ENCODE assay signal across 35 cellular contexts in the genomic region with DNA sequence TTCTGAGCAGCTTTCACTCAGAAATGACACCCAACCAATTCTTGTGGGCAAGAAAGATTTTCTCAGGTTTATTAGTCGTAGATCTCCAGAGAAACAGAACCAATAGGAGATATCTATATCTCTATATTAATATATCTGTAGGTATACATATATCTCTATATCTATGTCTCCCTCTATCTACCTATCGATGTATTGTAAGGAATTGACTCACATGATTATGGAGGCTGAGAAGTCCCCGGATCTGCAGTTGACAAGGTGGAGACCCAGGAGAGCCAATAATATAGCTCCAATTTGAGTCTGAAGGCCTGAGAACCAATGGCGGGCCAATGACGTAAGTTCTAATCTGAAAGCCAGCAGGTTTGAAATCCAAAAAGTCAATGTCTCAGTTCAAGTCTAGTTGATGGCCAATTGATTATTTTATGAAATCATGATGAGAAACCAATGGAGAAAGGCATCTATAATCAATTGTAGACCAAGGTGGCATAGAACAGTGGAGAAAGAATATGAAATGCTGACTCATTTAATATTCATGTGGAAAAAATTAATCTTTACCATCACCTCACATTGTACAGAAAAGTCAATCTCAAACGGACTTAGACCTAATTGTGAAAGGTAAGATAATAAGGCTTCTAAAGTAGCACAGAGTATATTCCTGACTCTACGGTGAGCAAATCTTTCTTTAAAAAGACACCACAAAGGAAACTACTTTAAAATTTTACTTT.
"Had no signal": no experiment of that assay in that cellular context is flagged by ENCODE, and none has a peak within 500 bp of the region (broad histone marks: within the 10 kb centered on the region; RNA-seq: fewer than 3 reads in every experiment).

No MANE protein-coding gene starts in this region.

- H3K36me3 ChIP-seq: breast epithelium, esophagus muscularis mucosa, heart left ventricle, left lung, neural progenitor cell, vagina, WERI-Rb-1 had no signal

- H3K27ac ChIP-seq: breast epithelium, esophagus muscularis mucosa, foreskin keratinocyte, heart left ventricle, left lung, neural progenitor cell, parathyroid adenoma, psoas muscle, vagina, WERI-Rb-1 had no signal

- ATAC-seq: activated CD4-positive, CD25-positive, alpha-beta regulatory T cell treated with anti-CD3 and anti-CD28 coated beads, Interleukin-2, amount 50 U/mL, for 24 hours; activated T-helper 17 cell treated with anti-CD3 and anti-CD28 coated beads, Interleukin-2, amount 50 U/mL, for 72 hours; foreskin keratinocyte; heart left ventricle; left lung; natural killer cell; psoas muscle; stimulated activated memory B cell treated with anti-CD40 and anti-IgM and Interleukin-4, amounts not matched to agents 10 μg/mL and 1 μg/mL and 100 μg/mL, for 72 hours; stimulated activated naive CD8-positive, alpha-beta T cell treated with anti-CD3 and anti-CD28 coated beads, Interleukin-15, amount 100 ng/mL, for 72 hours had no signal

- H3K79me2 ChIP-seq: parathyroid adenoma had no signal

- H3K9me3 ChIP-seq: psoas muscle, vagina had no signal

- H3K4me1 Mint-ChIP-seq: activated CD4-positive, alpha-beta memory T cell treated with anti-CD3 and anti-CD28 coated beads, Interleukin-2, amount 10 ng/mL, durations not matched to agents 7 days and 5 days; activated naive CD4-positive, alpha-beta T cell treated with anti-CD3 and anti-CD28 coated beads, Interleukin-2, amount 50 U/mL, for 24 hours; activated T-helper 17 cell treated with anti-CD3 and anti-CD28 coated beads, Interleukin-2, amount 50 U/mL, for 72 hours; natural killer cell; stimulated activated memory B cell treated with anti-CD40 and anti-IgM and Interleukin-4, amounts not matched to agents 10 μg/mL and 1 μg/mL and 100 μg/mL, for 72 hours; stimulated activated naive CD8-positive, alpha-beta T cell treated with anti-CD3 and anti-CD28 coated beads, Interleukin-15, amount 100 ng/mL, for 72 hours had no signal

- H3K27ac Mint-ChIP-seq: activated CD4-positive, alpha-beta memory T cell treated with anti-CD3 and anti-CD28 coated beads, Interleukin-2, amount 10 ng/mL, durations not matched to agents 7 days and 5 days; activated naive CD4-positive, alpha-beta T cell treated with anti-CD3 and anti-CD28 coated beads, Interleukin-2, amount 50 U/mL, for 24 hours; activated T-cell treated with anti-CD3 and anti-CD28 coated beads, Interleukin-2, amount 50 U/mL, for 24 hours; activated T-helper 17 cell treated with anti-CD3 and anti-CD28 coated beads, Interleukin-2, amount 50 U/mL, for 72 hours; natural killer cell; neural progenitor cell; stimulated activated memory B cell treated with anti-CD40 and anti-IgM and Interleukin-4, amounts not matched to agents 10 μg/mL and 1 μg/mL and 100 μg/mL, for 72 hours; stimulated activated naive CD8-positive, alpha-beta T cell treated with anti-CD3 and anti-CD28 coated beads, Interleukin-15, amount 100 ng/mL, for 72 hours; type B pancreatic cell had no signal

- H3K4me3 ChIP-seq: breast epithelium, esophagus muscularis mucosa, heart left ventricle, left lung, lung, neural progenitor cell, psoas muscle, smooth muscle cell, vagina had no signal

- H3K4me1 ChIP-seq: breast epithelium, esophagus muscularis mucosa, foreskin keratinocyte, heart left ventricle, left lung, neural progenitor cell, psoas muscle, vagina had no signal

- H3K36me3 Mint-ChIP-seq: natural killer cell; neural progenitor cell; stimulated activated memory B cell treated with anti-CD40 and anti-IgM and Interleukin-4, amounts not matched to agents 10 μg/mL and 1 μg/mL and 100 μg/mL, for 72 hours; type B pancreatic cell had no signal

- H3K9me3 Mint-ChIP-seq: activated CD4-positive, alpha-beta memory T cell treated with anti-CD3 and anti-CD28 coated beads, Interleukin-2, amount 10 ng/mL, durations not matched to agents 7 days and 5 days; activated naive CD4-positive, alpha-beta T cell treated with anti-CD3 and anti-CD28 coated beads, Interleukin-2, amount 50 U/mL, for 24 hours; activated T-helper 17 cell treated with anti-CD3 and anti-CD28 coated beads, Interleukin-2, amount 50 U/mL, for 72 hours; natural killer cell had no signal

- DNase-seq: activated CD4-positive, alpha-beta memory T cell treated with anti-CD3 and anti-CD28 coated beads, Interleukin-2, amount 10 ng/mL, durations not matched to agents 7 days and 5 days; activated CD4-positive, alpha-beta T cell treated with anti-CD3 and anti-CD28 coated beads for 48 hours; activated CD8-positive, alpha-beta memory T cell treated with anti-CD3 and anti-CD28 coated beads, Interleukin-2, amount 50 U/mL, for 48 hours; activated T-cell treated with anti-CD3 and anti-CD28 coated beads, Interleukin-2, amount 50 U/mL, for 24 hours; central memory CD4-positive, alpha-beta T cell; dermis blood vessel endothelial cell; effector CD4-positive, alpha-beta T cell; foreskin keratinocyte; heart left ventricle; hypothalamus; kidney glomerular epithelial cell; left lung; mesendoderm; natural killer cell; occipital lobe; psoas muscle; stimulated activated CD4-positive, alpha-beta T cell treated with anti-CD3 and anti-CD28 coated beads, Interleukin-1b, Interleukin-23, amount 100 ng/mL, for 48 hours; stimulated activated CD4-positive, alpha-beta T cell treated with anti-CD3 and anti-CD28 coated beads, Interleukin-4, amount 100 ng/mL, for 4 hours; stimulated activated CD8-positive, alpha-beta memory T cell treated with anti-CD3 and anti-CD28 coated beads, Interleukin-4, amount 100 ng/mL, for 48 hours; stimulated activated naive CD8-positive, alpha-beta T cell treated with anti-CD3 and anti-CD28 coated beads, Interleukin-15, amount 100 ng/mL, for 72 hours; substantia nigra; T1000; WERI-Rb-1 had no signal

- H3K27me3 ChIP-seq: neural progenitor cell, vagina had no signal

- H3K4me3 Mint-ChIP-seq: activated CD4-positive, alpha-beta memory T cell treated with anti-CD3 and anti-CD28 coated beads, Interleukin-2, amount 10 ng/mL, durations not matched to agents 7 days and 5 days; activated naive CD4-positive, alpha-beta T cell treated with anti-CD3 and anti-CD28 coated beads, Interleukin-2, amount 50 U/mL, for 24 hours; activated T-cell treated with anti-CD3 and anti-CD28 coated beads, Interleukin-2, amount 50 U/mL, for 24 hours; activated T-helper 17 cell treated with anti-CD3 and anti-CD28 coated beads, Interleukin-2, amount 50 U/mL, for 72 hours; natural killer cell; neural progenitor cell; stimulated activated memory B cell treated with anti-CD40 and anti-IgM and Interleukin-4, amounts not matched to agents 10 μg/mL and 1 μg/mL and 100 μg/mL, for 72 hours; stimulated activated naive CD8-positive, alpha-beta T cell treated with anti-CD3 and anti-CD28 coated beads, Interleukin-15, amount 100 ng/mL, for 72 hours; type B pancreatic cell had no signal

- H2AFZ ChIP-seq: neural progenitor cell, parathyroid adenoma had no signal

- H3K4me2 ChIP-seq: neural progenitor cell, smooth muscle cell had no signal

- H3K9ac ChIP-seq: neural progenitor cell, parathyroid adenoma had no signal
